Comparison of ENCODE assay signal across 18 cellular contexts in the genomic region with DNA sequence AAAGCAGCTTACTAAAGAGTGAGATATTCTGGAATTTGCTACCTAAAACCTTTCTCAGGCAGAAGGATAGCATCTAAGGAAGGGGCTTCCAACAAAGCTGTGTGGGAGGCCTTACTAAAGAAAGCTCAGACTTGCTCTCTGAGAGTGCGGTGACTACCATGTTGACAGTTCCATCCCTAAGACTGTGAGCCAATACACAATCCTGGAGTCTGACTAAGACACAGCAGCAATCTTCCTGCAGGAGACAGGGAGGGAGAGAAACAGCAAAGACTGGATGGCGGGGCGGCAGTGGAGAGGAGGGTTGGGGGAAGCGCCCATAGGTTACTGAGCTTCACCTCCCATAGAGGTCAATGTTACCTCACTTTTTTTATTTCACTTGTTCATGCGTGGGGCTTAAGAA.
"Had no signal": no experiment of that assay in that cellular context is flagged by ENCODE, and none has a peak within 500 bp of the region (broad histone marks: within the 10 kb centered on the region; RNA-seq: fewer than 3 reads in every experiment).

No MANE protein-coding gene starts in this region.

- H3K27ac Mint-ChIP-seq: activated T-cell treated with anti-CD3 and anti-CD28 coated beads, Interleukin-2, amount 50 U/mL, for 72 hours; mesothelial cell of epicardium; natural killer cell treated with Interleukin-12 subunit alpha and Interleukin-12 subunit beta and Interleukin-15 and Interleukin-18, amount 100 ng/mL, for 72 hours; type B pancreatic cell had no signal

- H3K4me1 Mint-ChIP-seq: mesothelial cell of epicardium had no signal

- H3K4me1 ChIP-seq: ascending aorta, parathyroid adenoma, right lobe of liver, testis had no signal

- H3K27ac ChIP-seq: ascending aorta, neutrophil, parathyroid adenoma, right lobe of liver, testis had no signal

- H3K4me3 ChIP-seq: ascending aorta, right lobe of liver, smooth muscle cell, testis had no signal

- H3K27me3 ChIP-seq: ascending aorta, neutrophil, right lobe of liver, testis had no signal

- ATAC-seq: activated T-cell treated with anti-CD3 and anti-CD28 coated beads, Interleukin-2, amount 50 U/mL, for 72 hours; natural killer cell treated with Interleukin-12 subunit alpha and Interleukin-12 subunit beta and Interleukin-15 and Interleukin-18, amount 100 ng/mL, for 72 hours; right lobe of liver had no signal

- H3K9me3 Mint-ChIP-seq: type B pancreatic cell had no signal

- H3K27me3 Mint-ChIP-seq: natural killer cell treated with Interleukin-12 subunit alpha and Interleukin-12 subunit beta and Interleukin-15 and Interleukin-18, amount 100 ng/mL, for 72 hours; type B pancreatic cell had no signal

- H3K9me3 ChIP-seq: ascending aorta, neutrophil, right lobe of liver, testis had no signal

- H3K9ac ChIP-seq: parathyroid adenoma had no signal

- H3K4me2 ChIP-seq: smooth muscle cell had no signal

- H3K36me3 Mint-ChIP-seq: natural killer cell treated with Interleukin-12 subunit alpha and Interleukin-12 subunit beta and Interleukin-15 and Interleukin-18, amount 100 ng/mL, for 72 hours had no signal

- DNase-seq: activated CD4-positive, alpha-beta T cell treated with anti-CD3 and anti-CD28 coated beads, Interleukin-2, amount 50 U/mL, for 1 hour; activated CD8-positive, alpha-beta memory T cell treated with anti-CD3 and anti-CD28 coated beads, Interleukin-2, amount 50 U/mL, for 48 hours; activated effector memory CD4-positive, alpha-beta T cell treated with anti-CD3 and anti-CD28 coated beads, Interleukin-2, amount 50 U/mL, for 16 hours; activated naive CD4-positive, alpha-beta T cell treated with anti-CD3 and anti-CD28 coated beads, Interleukin-2, amount 50 U/mL, for 16 hours; activated T-cell treated with anti-CD3 and anti-CD28 coated beads, Interleukin-2, amount 50 U/mL, for 72 hours; cortex of kidney; right lobe of liver; stimulated activated CD4-positive, alpha-beta T cell treated with anti-CD3 and anti-CD28 coated beads, Interleukin-4, amount 100 ng/mL, for 1 hour; T-helper 1 cell; T-helper 9 cell; testis had no signal

- H3K4me3 Mint-ChIP-seq: activated T-cell treated with anti-CD3 and anti-CD28 coated beads, Interleukin-2, amount 50 U/mL, for 72 hours; mesothelial cell of epicardium; natural killer cell treated with Interleukin-12 subunit alpha and Interleukin-12 subunit beta and Interleukin-15 and Interleukin-18, amount 100 ng/mL, for 72 hours; type B pancreatic cell had no signal

- H3K36me3 ChIP-seq: ascending aorta, neutrophil, right lobe of liver had no signal

- H3K79me2 ChIP-seq: parathyroid adenoma had no signal
